9 cellular contexts compared by ENCODE assay signal in the genomic region with DNA sequence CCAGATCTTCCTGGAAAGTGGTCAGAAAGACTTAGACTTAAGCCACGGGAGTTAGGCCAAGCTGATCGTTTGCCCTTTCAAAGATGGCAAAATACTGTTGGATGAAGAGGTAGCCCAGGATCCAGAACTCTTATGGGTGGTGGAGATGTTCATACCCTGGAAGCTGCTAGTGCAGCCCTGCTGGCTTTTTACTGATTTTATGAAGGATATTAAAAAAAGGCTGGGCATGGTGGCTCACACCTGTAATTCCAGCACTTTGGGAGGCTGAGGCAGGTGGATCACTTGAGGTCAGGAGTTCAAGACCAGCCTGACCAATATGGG. TPM values are rescaled to one million over a fixed set of nuclear protein-coding genes. Genes with fewer than 3 reads are reported as not detected.
A peak's percentile ranks its signal among the peaks of the same experiment; 100 is the strongest.
DNase-seq lines count a peak whose midpoint lies in the region; ATAC-seq, FAIRE-seq and TF ChIP-seq lines count a peak whose summit lies in the region.
"Not testable (repeated sequence)": the region's sequence is repeated elsewhere in the genome, so short reads cannot be mapped to it uniquely, and the experiment has no call there.
"Had no signal": no experiment of that assay in that cellular context is flagged by ENCODE, and none has a peak within 500 bp of the region (broad histone marks: within the 10 kb centered on the region; RNA-seq: fewer than 3 reads in every experiment).

No MANE protein-coding gene starts in this region.

- not testable (repeated sequence) for H3K4me1 ChIP-seq in Caco-2; HUES6 (ENCODE audit: control insufficient read depth, insufficient read depth, low read length)
- H3K4me1 ChIP-seq in adrenal gland (replicated peaks in 1 of 2) (peaks cover 7 to 16% of the 10 kb centered on the region in 2 donors), endothelial cell of umbilical vein (ENCODE audit: control insufficient read depth, extremely low read depth, insufficient read depth, low read length) (peaks cover 12% of the 10 kb centered on the region), osteoblast (ENCODE audit: insufficient read depth, low read length) (peaks cover 11% of the 10 kb centered on the region), thoracic aorta (ENCODE audit: control insufficient read depth in 1 of 2, low read depth in 2 of 2) (peaks cover 5 to 13% of the 10 kb centered on the region in 2 donors)

- not testable (repeated sequence) for H3K36me3 Mint-ChIP-seq in Caco-2 (ENCODE audit: insufficient read depth, unreplicated experiment); T-cell

- not testable (repeated sequence) for ATAC-seq in T-cell (replicated peaks in 1 of 4); thoracic aorta (ENCODE audit: insufficient number of reproducible peaks, low FRiP score, low read depth)

- H3K79me2 ChIP-seq in endothelial cell of umbilical vein (ENCODE audit: control insufficient read depth, insufficient read depth, low read length): peaks cover 28% of the 10 kb centered on the region
- H3K79me2 ChIP-seq in osteoblast (ENCODE audit: insufficient read depth, low read length): peaks cover 35% of the 10 kb centered on the region

- DNase-seq in Caco-2; adrenal gland; endothelial cell of umbilical vein (ENCODE audit: low read depth, low spot score); kidney epithelial cell (ENCODE audit: low read depth); osteoblast (ENCODE audit: insufficient read length, low spot score, missing footprints); thoracic aorta (ENCODE audit: low spot score): not testable (repeated sequence)
- peak in 2 of 34 experiments; percentile 4 to 7 for DNase-seq in T-cell

- H3K4me3 Mint-ChIP-seq in Caco-2 (ENCODE audit: unreplicated experiment): peak overlapping the region; percentile 88
- H3K4me3 Mint-ChIP-seq in T-cell: peak overlapping the region; percentile 90 to 96 (median 90)

- not testable (repeated sequence) for H3K9me3 ChIP-seq in Caco-2; HUES6 (ENCODE audit: control insufficient read depth, insufficient read depth, low read depth, low read length); adrenal gland (replicated peaks in 1 of 3); endothelial cell of umbilical vein (replicated peaks; ENCODE audit: control insufficient read depth, insufficient read depth, low read length); osteoblast (ENCODE audit: low read depth, low read length); thoracic aorta

- not testable (repeated sequence) for H4K20me1 ChIP-seq in endothelial cell of umbilical vein (replicated peaks; ENCODE audit: control insufficient read depth, extremely low read depth, insufficient read depth, low read length); osteoblast (ENCODE audit: insufficient read depth, low read length)

- not testable (repeated sequence) for H3K9me1 ChIP-seq in endothelial cell of umbilical vein (replicated peaks; ENCODE audit: control insufficient read depth, extremely low read depth, insufficient read depth, low read length)

- H3K27ac ChIP-seq in HUES6 (ENCODE audit: low read depth, low read length): peak overlapping the region; percentile 65; the same call in 1 of the 2 replicates
- peak overlapping the region in 4 of 5 donors; percentile 47 to 89 (median 72) for H3K27ac ChIP-seq in adrenal gland
- H3K27ac ChIP-seq in endothelial cell of umbilical vein (ENCODE audit: insufficient read depth, low read depth, low read length): peak overlapping the region; percentile 43
- H3K27ac ChIP-seq in osteoblast (ENCODE audit: low read depth, low read length): peak overlapping the region; percentile 91
- H3K27ac ChIP-seq in thoracic aorta: peak overlapping the region; percentile 82 to 89

- TF ChIP-seq POLR2A in adrenal gland (IDR thresholded peaks at IDR 0.05); endothelial cell of umbilical vein (IDR thresholded peaks at IDR 0.05; ENCODE audit: low read depth, low read length): not testable (repeated sequence)

- intact Hi-C loops in Caco-2 (cut with micrococcal nuclease; ENCODE audit: unreplicated experiment) (loop anchor here (1.0 kb wide), 1 partner anchor 25 kb away; the partner anchor contains the start of gene CACYBP), endothelial cell of umbilical vein (cut with micrococcal nuclease) (loop anchor here (1.0 to 10.0 kb wide), 3 partner anchors 25 to 481 kb away; partner anchors contain the start of gene CACYBP)
- intact Hi-C loops in adrenal gland (cut with DNase I): not testable (repeated sequence)

- H3K27me3 ChIP-seq in Caco-2 (replicated peaks; ENCODE audit: control insufficient read depth, insufficient read depth, low read length); HUES6 (ENCODE audit: control insufficient read depth, insufficient read depth, low read length); adrenal gland; endothelial cell of umbilical vein (ENCODE audit: control insufficient read depth in 2 of 2, insufficient read depth in 2 of 2, low read length in 2 of 2); kidney epithelial cell (ENCODE audit: control insufficient read depth, insufficient read depth, low read length); osteoblast (ENCODE audit: insufficient read depth, low read length); thoracic aorta (replicated peaks; ENCODE audit: insufficient read depth): not testable (repeated sequence)

- H3K4me2 ChIP-seq in endothelial cell of umbilical vein (ENCODE audit: insufficient read depth, low read length): peak overlapping the region; percentile 66
- H3K4me2 ChIP-seq in osteoblast (ENCODE audit: insufficient read depth, low read length): peak overlapping the region; percentile 94

- peak overlapping the region; percentile 75 for H3K27ac Mint-ChIP-seq in Caco-2 (ENCODE audit: unreplicated experiment)
- H3K27ac Mint-ChIP-seq in T-cell: peak overlapping the region; percentile 81 to 94

- H3K9ac ChIP-seq in HUES6 (ENCODE audit: low read length) (peak overlapping the region; percentile 88), endothelial cell of umbilical vein (replicated peaks; ENCODE audit: extremely low read depth, insufficient read depth, low read length) (peak overlapping the region; percentile 32)

- CTCF ChIA-PET in Caco-2 (lab: Charles Lee): interaction anchor here (0.9 to 2.4 kb wide), 2 partner anchors 23 to 101 kb away, joined by 6 to 15 read pairs; no protein-coding TSS in a partner anchor
- CTCF ChIA-PET in T-cell (lab: Charles Lee): interaction anchor here (0.6 to 2.3 kb wide), 10 partner anchors 9 to 224 kb away, joined by 3 to 35 read pairs (median 4); partner anchors contain the start of gene CACYBP (in 1 of the 2)
- CTCF ChIA-PET in endothelial cell of umbilical vein (lab: Charles Lee): interaction anchor here (0.9 to 1.7 kb wide), 5 partner anchors 21 to 128 kb away, joined by 3 to 11 read pairs (median 4); no protein-coding TSS in a partner anchor

- TF ChIP-seq CTCF in Caco-2 (IDR thresholded peaks at IDR 0.05; ENCODE audit: insufficient read depth in 1 of 2, low read depth in 1 of 2, low read length in 1 of 2, severe bottlenecking in 1 of 2, unreplicated experiment in 1 of 2); adrenal gland (IDR thresholded peaks at IDR 0.05); endothelial cell of umbilical vein (IDR thresholded peaks at IDR 0.05; ENCODE audit: extremely low read depth in 1 of 2, insufficient read depth in 1 of 2, low read depth in 1 of 2, low read length in 2 of 2); kidney epithelial cell (IDR thresholded peaks at IDR 0.05; ENCODE audit: insufficient read depth, low read length, poor library complexity, severe bottlenecking); osteoblast (IDR thresholded peaks at IDR 0.05; ENCODE audit: extremely low read depth, low read depth, low read length); thoracic aorta (IDR thresholded peaks at IDR 0.05): not testable (repeated sequence)

- not testable (repeated sequence) for H3K9me3 Mint-ChIP-seq in Caco-2 (ENCODE audit: unreplicated experiment); T-cell

- H3K4me3 ChIP-seq in Caco-2 (ENCODE audit: low read depth, low read length) (peak overlapping the region; percentile 66), HUES6 (ENCODE audit: low read depth, low read length) (peak overlapping the region; percentile 87), adrenal gland (peak overlapping the region in 3 of 4 donors; percentile 76 to 92 (median 83)), endothelial cell of umbilical vein (replicated peaks in 1 of 3; ENCODE audit: insufficient read depth in 1 of 3, low read depth in 1 of 3, low read length in 3 of 3) (peak overlapping the region in 2 of 3 experiments; percentile 83 to 98), kidney epithelial cell (ENCODE audit: low read depth, low read length) (peak overlapping the region; percentile 97), osteoblast (ENCODE audit: insufficient read depth, low read length) (peak overlapping the region; percentile 98), thoracic aorta (peak overlapping the region; percentile 98)

- H3K4me1 Mint-ChIP-seq in Caco-2 (ENCODE audit: low read depth, unreplicated experiment) (peaks cover 18% of the 10 kb centered on the region), T-cell (peaks cover 33 to 37% (median 36%) of the 10 kb centered on the region in 3 donors)

- not testable (repeated sequence) for FAIRE-seq in endothelial cell of umbilical vein (lab: Jason Lieb, UNC)

- dilution Hi-C loops in endothelial cell of umbilical vein (cut with MboI; ENCODE audit: extremely low pct_ligation_motif_present, low sequenced_read_pairs): not testable (repeated sequence)

- POLR2A ChIA-PET in Caco-2 (lab: Charles Lee): interaction anchor here (0.6 to 2.0 kb wide), 5 partner anchors 11 to 101 kb away, joined by 3 to 37 read pairs (median 6); partner anchors contain the start of gene CACYBP
- POLR2A ChIA-PET in T-cell (lab: Charles Lee): interaction anchor here (1.2 to 1.9 kb wide), 3 partner anchors 24 to 1184 kb away, joined by 3 to 39 read pairs (median 6); partner anchors contain the start of genes CACYBP (in 1 of the 2) and COP1 (in 1 of the 2)
- POLR2A ChIA-PET in endothelial cell of umbilical vein (lab: Charles Lee): interaction anchor here (2.6 kb wide), 1 partner anchor 24 kb away, joined by 20 read pairs; the partner anchor contains the start of gene CACYBP

- WGBS in adrenal gland, 4 donors: 90 to 97% (median 94%) methylated on average over 2 of the region's 2 CpGs

- not testable (repeated sequence) for H3K27me3 Mint-ChIP-seq in Caco-2 (ENCODE audit: insufficient read depth, unreplicated experiment); T-cell

- TSS peak; percentile 98 for BruUV-seq in Caco-2 (replicated peaks; lab: Mats Ljungman, UMichigan)
- BruUV-seq in endothelial cell of umbilical vein (replicated peaks; lab: Mats Ljungman, UMichigan): TSS peak; percentile 96

- not testable (repeated sequence) for H3K36me3 ChIP-seq in Caco-2 (ENCODE audit: control insufficient read depth, insufficient read depth, low read length); HUES6 (ENCODE audit: control insufficient read depth, insufficient read depth, low read length); adrenal gland (replicated peaks in 1 of 2); endothelial cell of umbilical vein (ENCODE audit: control insufficient read depth in 2 of 2, extremely low read depth in 1 of 2, insufficient read depth in 2 of 2, low read length in 2 of 2); kidney epithelial cell (ENCODE audit: control insufficient read depth, insufficient read depth, low read length); osteoblast (ENCODE audit: insufficient read depth, low read length); thoracic aorta

- H2AFZ ChIP-seq in endothelial cell of umbilical vein (ENCODE audit: low read depth, low read length) (peak overlapping the region; percentile 88), osteoblast (ENCODE audit: low read length) (peak overlapping the region; percentile 93)

RNA-seq across cellular contexts. Expression of gene MRPS14, which starts 0.7 kb away (rescaled TPM):
- total RNA-seq in Caco-2 (2022) (35.3 and 38.1 TPM in 2 replicates), T-cell (10 to 100 TPM; 14.3 to 28.8 (median 25.8) TPM), adrenal gland (10 to 100 TPM; 22.8 to 48.4 (median 29.3) TPM), endothelial cell of umbilical vein (31.6 and 31.8 TPM in 2 replicates), kidney epithelial cell (19.4 and 21.0 TPM in 2 replicates), osteoblast (17.1 and 17.7 TPM in 2 replicates), thoracic aorta (10 to 100 TPM; 13.5 to 24.2 TPM)
- polyA plus RNA-seq in adrenal gland (10 to 100 TPM; 10.8 to 50.7 (median 16.7) TPM), endothelial cell of umbilical vein (24.7 and 29.5 TPM in 2 replicates)
- polyA plus RNA-seq in endothelial cell of umbilical vein (2011; cell fraction: cytosol; rRNA removed): 26.5 and 30.6 TPM in 2 replicates
- polyA plus RNA-seq in endothelial cell of umbilical vein (2011; cell fraction: nucleus; rRNA removed): 15.9 and 20.6 TPM in 2 replicates
- 34.4 and 43.6 TPM in 2 replicates for polyA plus RNA-seq in endothelial cell of umbilical vein (2012)
- polyA minus RNA-seq in endothelial cell of umbilical vein: 15.0 and 20.1 TPM in 2 replicates
- 12.0 TPM for polyA minus RNA-seq in endothelial cell of umbilical vein (2011; cell fraction: cytosol; rRNA and poly(A)+ RNA removed)
- 10.0 and 13.1 TPM in 2 replicates for polyA minus RNA-seq in endothelial cell of umbilical vein (2011; cell fraction: nucleus; rRNA and poly(A)+ RNA removed)

RNA-seq across cellular contexts. Expression of gene CACYBP, which starts 24.1 kb away (rescaled TPM):
- total RNA-seq in Caco-2 (2022): 183 and 207 TPM in 2 replicates
- total RNA-seq in T-cell: 10 to 100 TPM; 60.3 to 91.7 (median 75.8) TPM
- 100 to 1,000 TPM in 1 of 8 donors, 10 to 100 TPM in 7; 32.3 to 123 (median 60.0) TPM for total RNA-seq in adrenal gland
- polyA plus RNA-seq in adrenal gland: 100 to 1,000 TPM in 1 of 3 donors, 10 to 100 TPM in 2; 18.7 to 244 (median 23.7) TPM
- 149 and 173 TPM in 2 replicates for total RNA-seq in endothelial cell of umbilical vein
- 14.7 and 29.5 TPM in 2 replicates for polyA plus RNA-seq in endothelial cell of umbilical vein
- 53.5 and 62.5 TPM in 2 replicates for polyA plus RNA-seq in endothelial cell of umbilical vein (2011; cell fraction: cytosol; rRNA removed)
- 24.4 and 34.4 TPM in 2 replicates for polyA plus RNA-seq in endothelial cell of umbilical vein (2011; cell fraction: nucleus; rRNA removed)
- polyA plus RNA-seq in endothelial cell of umbilical vein (2012): 170 and 180 TPM in 2 replicates
- 6.7 and 7.0 TPM in 2 replicates for polyA minus RNA-seq in endothelial cell of umbilical vein
- polyA minus RNA-seq in endothelial cell of umbilical vein (2011; cell fraction: cytosol; rRNA and poly(A)+ RNA removed): 54.7 TPM
- 10.7 and 13.4 TPM in 2 replicates for polyA minus RNA-seq in endothelial cell of umbilical vein (2011; cell fraction: nucleus; rRNA and poly(A)+ RNA removed)
- total RNA-seq in kidney epithelial cell: 68.7 and 98.0 TPM in 2 replicates
- 71.7 and 150 TPM in 2 replicates for total RNA-seq in osteoblast
- total RNA-seq in thoracic aorta: 10 to 100 TPM; 54.8 to 55.0 TPM

RNA-seq across cellular contexts. Expression of gene TNN, which starts 43.8 kb away (rescaled TPM):
- total RNA-seq in Caco-2 (2022) (0.12 TPM in 1 of 2 replicates, not detected in the other), T-cell (not detected), adrenal gland (under 1 TPM in 6 of 8 donors, not detected in 2; 0.14 to 0.31 (median 0.24) TPM), endothelial cell of umbilical vein (not detected in 2 replicates), kidney epithelial cell (not detected in 2 replicates), osteoblast (under 0.01 TPM in 1 of 2 replicates, not detected in the other), thoracic aorta (not detected)
- polyA plus RNA-seq in adrenal gland (under 1 TPM; 0.11 to 0.24 (median 0.13) TPM), endothelial cell of umbilical vein (not detected in 2 replicates)
- not detected in 2 replicates for polyA plus RNA-seq in endothelial cell of umbilical vein (2011; cell fraction: cytosol; rRNA removed)
- not detected in 2 replicates for polyA plus RNA-seq in endothelial cell of umbilical vein (2011; cell fraction: nucleus; rRNA removed)
- polyA plus RNA-seq in endothelial cell of umbilical vein (2012): not detected in 2 replicates
- not detected in 2 replicates for polyA minus RNA-seq in endothelial cell of umbilical vein
- not detected for polyA minus RNA-seq in endothelial cell of umbilical vein (2011; cell fraction: cytosol; rRNA and poly(A)+ RNA removed)
- not detected in 2 replicates for polyA minus RNA-seq in endothelial cell of umbilical vein (2011; cell fraction: nucleus; rRNA and poly(A)+ RNA removed)
- total RNA-seq: NCI-H460 had no signal
